Comparison of ENCODE assay signal across 18 cellular contexts in genomic region chr18:22961156-22961555, GRCh38.
"Had no signal": no experiment of that assay in that cellular context is flagged by ENCODE, and none has a peak within 500 bp of the region (broad histone marks: within the 10 kb centered on the region; RNA-seq: fewer than 3 reads in every experiment).

No MANE protein-coding gene starts in this region.

- H3K4me1 ChIP-seq: left ventricle myocardium inferior, lower lobe of right lung, pancreas, suprapubic skin, upper lobe of right lung, vagina had no signal

- H3K27ac ChIP-seq: foreskin keratinocyte, left ventricle myocardium inferior, lower lobe of right lung, pancreas, suprapubic skin, thyroid gland, upper lobe of right lung, vagina had no signal

- H3K4me3 ChIP-seq: left ventricle myocardium inferior, lower lobe of right lung, pancreas, smooth muscle cell, suprapubic skin, thyroid gland, upper lobe of right lung, vagina had no signal

- H3K36me3 ChIP-seq: pancreas, thyroid gland, vagina had no signal

- DNase-seq: effector memory CD8-positive, alpha-beta T cell; foreskin keratinocyte; immature natural killer cell; kidney; left cardiac atrium; left ventricle myocardium inferior; lower lobe of right lung; naive B cell; occipital lobe; pancreas; right cardiac atrium; stimulated activated CD4-positive, alpha-beta T cell treated with anti-CD3 and anti-CD28 coated beads, Interleukin-2, amount 100 ng/mL, for 48 hours; stimulated activated naive CD8-positive, alpha-beta T cell treated with anti-CD3 and anti-CD28 coated beads, Interleukin-15, Interleukin-2, amounts not matched to agents 100 U/mL and 50 U/mL, for 24 hours; thyroid gland; upper lobe of right lung had no signal

- H3K9me3 ChIP-seq: left ventricle myocardium inferior, lower lobe of right lung, pancreas, suprapubic skin, thyroid gland, upper lobe of right lung, vagina had no signal

- ATAC-seq: effector memory CD8-positive, alpha-beta T cell; foreskin keratinocyte; left cardiac atrium; lower lobe of right lung; pancreas; right cardiac atrium; stimulated activated naive CD8-positive, alpha-beta T cell treated with anti-CD3 and anti-CD28 coated beads, Interleukin-15, Interleukin-2, amounts not matched to agents 100 U/mL and 50 U/mL, for 24 hours; upper lobe of right lung had no signal

- H3K27me3 ChIP-seq: foreskin keratinocyte, pancreas, suprapubic skin, thyroid gland, upper lobe of right lung, vagina had no signal
